ENCODE assay signal across 18 cellular contexts in genomic region chr9:113796651-113797426, GRCh38.
DNase-seq lines count a peak whose midpoint lies in the region; TF ChIP-seq lines count a peak whose summit lies in the region.
"Had no signal": no experiment of that assay in that cellular context is flagged by ENCODE, and none has a peak within 500 bp of the region (broad histone marks: within the 10 kb centered on the region; RNA-seq: fewer than 3 reads in every experiment).

No MANE protein-coding gene starts in this region.

- no peak overlapping the region for H2BK5ac ChIP-seq in H9 (ENCODE audit: insufficient read length, low read length)

- H3K79me1 ChIP-seq in H9 (ENCODE audit: insufficient read depth, low read depth, low read length, poor library complexity, severe bottlenecking), result no peaks in the 10 kb centered on the region

- no peak overlapping the region for H2AK5ac ChIP-seq in H9 (ENCODE audit: insufficient read length, low read length)

- no peak overlapping the region for H3K4ac ChIP-seq in H9 (ENCODE audit: low read depth, low read length)

- H4K91ac ChIP-seq in H9 (ENCODE audit: insufficient read length, low read depth, low read length), result no peak overlapping the region

- H2BK120ac ChIP-seq in H9 (ENCODE audit: low read depth, low read length, poor library complexity, severe bottlenecking), result no peak overlapping the region

- H3K9ac ChIP-seq in H9 (ENCODE audit: extremely low read depth, insufficient read length, low read length), result no peak overlapping the region
- H3K9ac ChIP-seq: SK-N-SH had no signal

- H2BK12ac ChIP-seq in H9 (ENCODE audit: insufficient read length, low read depth, low read length), result peak overlapping the region; percentile 47

- no peak overlapping the region for H3K4me3 ChIP-seq in WERI-Rb-1 (ENCODE audit: low read depth, low read length)

- H4K8ac ChIP-seq in H9 (replicated peaks; ENCODE audit: insufficient read length, low read depth, low read length), result no peak overlapping the region

- no peak overlapping the region for H4K5ac ChIP-seq in H9 (ENCODE audit: insufficient read length, low read depth, low read length)

- no peak overlapping the region for H2AFZ ChIP-seq in H9 (ENCODE audit: low read length)

- peaks cover 0 to 2% of the 10 kb centered on the region in 2 experiments; a peak in 1 of 5 replicates for H3K9me3 Mint-ChIP-seq in H9
- no peaks in the 10 kb centered on the region for H3K9me3 Mint-ChIP-seq in glutamatergic neuron (ENCODE audit: unreplicated experiment)
- H3K9me3 Mint-ChIP-seq in progenitor cell of endocrine pancreas (ENCODE audit: low read depth), result no peaks in the 10 kb centered on the region
- H3K9me3 Mint-ChIP-seq: CD4-positive, alpha-beta T cell had no signal

- peaks cover 6% of the 10 kb centered on the region; the same call in 1 of the 2 replicates for H3K4me1 ChIP-seq in H9 (ENCODE audit: insufficient read depth, low read length)

- no peak overlapping the region for H3K4me2 ChIP-seq in H9 (ENCODE audit: insufficient read depth, insufficient read length, low read length)
- H3K4me2 ChIP-seq: SK-N-SH had no signal

- H3K9me3 ChIP-seq in H9 (ENCODE audit: control insufficient read depth, low read depth, low read length), result no peaks in the 10 kb centered on the region
- H3K9me3 ChIP-seq in WERI-Rb-1 (ENCODE audit: severe bottlenecking), result no peaks in the 10 kb centered on the region
- H3K9me3 ChIP-seq: SK-N-SH had no signal

- no peak overlapping the region for H3K23ac ChIP-seq in H9 (ENCODE audit: insufficient read length, low read depth, low read length)

- no peak for DNase-seq in H9
- no peak for DNase-seq in WERI-Rb-1
- DNase-seq in glutamatergic neuron, result no peak
- DNase-seq in progenitor cell of endocrine pancreas (ENCODE audit: low spot score, unreplicated experiment), result no peak
- no peak for DNase-seq in CD1c-positive myeloid dendritic cell (ENCODE audit: extremely low spot score)
- DNase-seq in caudate nucleus (lab: John Stamatoyannopoulos, UW), result no peak
- no peak for DNase-seq in RPMI8226
- DNase-seq: CD4-positive, alpha-beta T cell; COR-L47; DMS79; HCEC 1CT; Kasumi-1; NCI-H1417; NCI-H1694 treated with DMSO at 0.1 percent for 48 hours; NCI-H446 treated with DMSO at 0.1 percent for 48 hours; NCI-H748 treated with DMSO at 0.1 percent for 48 hours; SIG-M5; SK-N-SH had no signal

- H2BK15ac ChIP-seq in H9 (ENCODE audit: low read depth, low read length), result no peak overlapping the region

- H3K23me2 ChIP-seq in H9 (ENCODE audit: insufficient read length, low read depth, low read length, poor library complexity, severe bottlenecking), result no peaks in the 10 kb centered on the region

- no peaks in the 10 kb centered on the region for H4K20me1 ChIP-seq in H9 (ENCODE audit: control insufficient read depth, insufficient read depth, insufficient read length)

- H3K27me3 ChIP-seq in H9 (ENCODE audit: insufficient read depth, low read length), result no peaks in the 10 kb centered on the region
- peaks cover 52% of the 10 kb centered on the region for H3K27me3 ChIP-seq in WERI-Rb-1 (ENCODE audit: insufficient read depth, low read depth, severe bottlenecking)

- no peak overlapping the region for H3K56ac ChIP-seq in H9 (ENCODE audit: insufficient read length, low read depth, low read length)

- no peak overlapping the region for H3T11ph ChIP-seq in H9 (ENCODE audit: low read length)

- H3K36me3 Mint-ChIP-seq in H9 (ENCODE audit: insufficient read depth in 1 of 3, low read depth in 3 of 3) (no peaks in the 10 kb centered on the region), glutamatergic neuron (ENCODE audit: unreplicated experiment) (no peaks in the 10 kb centered on the region), progenitor cell of endocrine pancreas (ENCODE audit: insufficient read depth) (no peaks in the 10 kb centered on the region)

- H3K79me2 ChIP-seq in H9 (ENCODE audit: insufficient read depth, low read length), result no peaks in the 10 kb centered on the region

- H3K27ac Mint-ChIP-seq in H9 (peak overlapping the region in 1 of 3 experiments; percentile 58; a peak in 1 of 7 replicates), glutamatergic neuron (ENCODE audit: unreplicated experiment) (no peak overlapping the region), progenitor cell of endocrine pancreas (no peak overlapping the region)
- H3K27ac Mint-ChIP-seq: CD4-positive, alpha-beta T cell had no signal

- no peak overlapping the region for H3K18ac ChIP-seq in H9 (ENCODE audit: insufficient read length, low read depth, low read length)

- H3K4me3 Mint-ChIP-seq in H9 (no peak overlapping the region), glutamatergic neuron (ENCODE audit: unreplicated experiment) (no peak overlapping the region), progenitor cell of endocrine pancreas (ENCODE audit: low read depth) (no peak overlapping the region)
- H3K4me3 Mint-ChIP-seq: CD4-positive, alpha-beta T cell had no signal

- H3K4me1 Mint-ChIP-seq in H9, result peaks cover 22 to 31% of the 10 kb centered on the region in 2 experiments
- no peaks in the 10 kb centered on the region for H3K4me1 Mint-ChIP-seq in glutamatergic neuron (ENCODE audit: low read depth, unreplicated experiment)
- H3K4me1 Mint-ChIP-seq in progenitor cell of endocrine pancreas (ENCODE audit: low read depth), result no peaks in the 10 kb centered on the region

- no CpG with 5 or more reads among the region's 13 CpGs for WGBS in H9 (ENCODE audit: extremely low coverage, insufficient read length, low lambda C conversion rate)

- H3K14ac ChIP-seq in H9 (ENCODE audit: insufficient read depth, low read length), result peak overlapping the region; percentile 39

- TF ChIP-seq CTCF in H9 (conservative IDR thresholded peaks at IDR 0.05) (peak; percentile 47), WERI-Rb-1 (IDR thresholded peaks at IDR 0.05; ENCODE audit: low read depth, low read length) (peak; percentile 34; the same call in 1 of the 2 replicates), glutamatergic neuron (IDR thresholded peaks at IDR 0.05; ENCODE audit: partially characterized antibody, unreplicated experiment) (peak; percentile 7), progenitor cell of endocrine pancreas (IDR thresholded peaks at IDR 0.05; ENCODE audit: unreplicated experiment) (peak; percentile 20)

- no peaks in the 10 kb centered on the region for H3K36me3 ChIP-seq in WERI-Rb-1

- no peak overlapping the region for H2BK20ac ChIP-seq in H9 (ENCODE audit: low read depth, low read length, poor library complexity, severe bottlenecking)

- peaks cover 11% of the 10 kb centered on the region for H3K27me3 Mint-ChIP-seq in H9 (ENCODE audit: low read depth)
- peaks cover 1% of the 10 kb centered on the region for H3K27me3 Mint-ChIP-seq in glutamatergic neuron (ENCODE audit: unreplicated experiment)
- H3K27me3 Mint-ChIP-seq in progenitor cell of endocrine pancreas, result peaks cover 9% of the 10 kb centered on the region

- H3K27ac ChIP-seq in H9 (ENCODE audit: insufficient read length, low read depth, low read length) (no peak overlapping the region), WERI-Rb-1 (no peak overlapping the region), caudate nucleus (ENCODE audit: low read depth, low read length) (no peak overlapping the region)
